In genomic region chr15:23304267-23304666, GRCh38 we compare ENCODE assay signal across 8 cellular contexts. TPM values are rescaled to one million over a fixed set of nuclear protein-coding genes. Genes with fewer than 3 reads are reported as not detected.
A peak's percentile ranks its signal among the peaks of the same experiment; 100 is the strongest.
DNase-seq lines count a peak whose midpoint lies in the region; ATAC-seq and TF ChIP-seq lines count a peak whose summit lies in the region.
"Not testable (repeated sequence)": the region's sequence is repeated elsewhere in the genome, so short reads cannot be mapped to it uniquely, and the experiment has no call there.
"Had no signal": no experiment of that assay in that cellular context is flagged by ENCODE, and none has a peak within 500 bp of the region (broad histone marks: within the 10 kb centered on the region; RNA-seq: fewer than 3 reads in every experiment).

No MANE protein-coding gene starts in this region.

- in situ Hi-C loops in gastrocnemius medialis (cut with MboI; ENCODE audit: low sequenced_read_pairs in 4 of 4), result not testable (repeated sequence)

- H3K36me3 Mint-ChIP-seq in activated CD8-positive, alpha-beta memory T cell treated with anti-CD3 and anti-CD28 coated beads, Interleukin-2, amount 10 ng/mL, durations not matched to agents 7 days and 5 days, result peaks cover 16% of the 10 kb centered on the region
- H3K36me3 Mint-ChIP-seq in central memory CD8-positive, alpha-beta T cell (ENCODE audit: insufficient read depth), result peaks cover 12% of the 10 kb centered on the region
- not testable (repeated sequence) for H3K36me3 Mint-ChIP-seq in mesothelial cell of epicardium

- not testable (repeated sequence) for DNase-seq in NT2/D1 (ENCODE audit: low read depth, low spot score); activated CD8-positive, alpha-beta memory T cell treated with anti-CD3 and anti-CD28 coated beads, Interleukin-2, amount 10 ng/mL, durations not matched to agents 7 days and 5 days; central memory CD8-positive, alpha-beta T cell (ENCODE audit: low spot score in 2 of 2); cardiac muscle cell (ENCODE audit: low read depth in 1 of 2, low spot score in 1 of 2); mesothelial cell of epicardium (ENCODE audit: low spot score in 2 of 2, unreplicated experiment in 2 of 2); gastrocnemius medialis

- H3K27me3 Mint-ChIP-seq in activated CD8-positive, alpha-beta memory T cell treated with anti-CD3 and anti-CD28 coated beads, Interleukin-2, amount 10 ng/mL, durations not matched to agents 7 days and 5 days; central memory CD8-positive, alpha-beta T cell; mesothelial cell of epicardium (ENCODE audit: low read depth): not testable (repeated sequence)

- peaks cover 21% of the 10 kb centered on the region for H3K4me1 Mint-ChIP-seq in activated CD8-positive, alpha-beta memory T cell treated with anti-CD3 and anti-CD28 coated beads, Interleukin-2, amount 10 ng/mL, durations not matched to agents 7 days and 5 days
- peaks cover 48% of the 10 kb centered on the region for H3K4me1 Mint-ChIP-seq in central memory CD8-positive, alpha-beta T cell
- not testable (repeated sequence) for H3K4me1 Mint-ChIP-seq in mesothelial cell of epicardium

- H3K9me3 ChIP-seq in NT2/D1 (ENCODE audit: insufficient read depth, low read length); cardiac muscle cell (ENCODE audit: low read depth); gastrocnemius medialis: not testable (repeated sequence)

- not testable (repeated sequence) for H3K9me3 Mint-ChIP-seq in activated CD8-positive, alpha-beta memory T cell treated with anti-CD3 and anti-CD28 coated beads, Interleukin-2, amount 10 ng/mL, durations not matched to agents 7 days and 5 days (ENCODE audit: low read depth); central memory CD8-positive, alpha-beta T cell; mesothelial cell of epicardium

- not testable (repeated sequence) for ATAC-seq in activated CD8-positive, alpha-beta memory T cell treated with anti-CD3 and anti-CD28 coated beads, Interleukin-2, amount 10 ng/mL, durations not matched to agents 7 days and 5 days; central memory CD8-positive, alpha-beta T cell (replicated peaks; ENCODE audit: extremely low read depth, poor library complexity, severe bottlenecking); gastrocnemius medialis

- H3K4me3 ChIP-seq in GM12875 (ENCODE audit: low read depth, low read length) (peak overlapping the region; percentile 48), NT2/D1 (ENCODE audit: insufficient read length, low read depth) (peak overlapping the region; percentile 21), cardiac muscle cell (peak overlapping the region; percentile 29), gastrocnemius medialis (peak overlapping the region; percentile 54 to 58 (median 56))

- H3K4me1 ChIP-seq in NT2/D1 (ENCODE audit: insufficient read depth, insufficient read length); cardiac muscle cell (ENCODE audit: low read depth): not testable (repeated sequence)
- peaks cover 20 to 24% of the 10 kb centered on the region in 2 donors for H3K4me1 ChIP-seq in gastrocnemius medialis

- intact Hi-C loops in gastrocnemius medialis (cut with DNase I; ENCODE audit: low total_unique reads), result not testable (repeated sequence)

- peak overlapping the region; percentile 82 for H3K4me3 Mint-ChIP-seq in activated CD8-positive, alpha-beta memory T cell treated with anti-CD3 and anti-CD28 coated beads, Interleukin-2, amount 10 ng/mL, durations not matched to agents 7 days and 5 days
- H3K4me3 Mint-ChIP-seq in central memory CD8-positive, alpha-beta T cell, result peak overlapping the region; percentile 98
- peak overlapping the region; percentile 76 for H3K4me3 Mint-ChIP-seq in mesothelial cell of epicardium

- TF ChIP-seq POLR2A in gastrocnemius medialis (IDR thresholded peaks at IDR 0.05), result not testable (repeated sequence)

- peak overlapping the region; percentile 85 for H3K27ac Mint-ChIP-seq in activated CD8-positive, alpha-beta memory T cell treated with anti-CD3 and anti-CD28 coated beads, Interleukin-2, amount 10 ng/mL, durations not matched to agents 7 days and 5 days
- H3K27ac Mint-ChIP-seq in central memory CD8-positive, alpha-beta T cell (ENCODE audit: low read depth), result peak overlapping the region; percentile 92
- peak overlapping the region; percentile 79 for H3K27ac Mint-ChIP-seq in mesothelial cell of epicardium

- H3K36me3 ChIP-seq in NT2/D1 (ENCODE audit: insufficient read depth, insufficient read length, low read length), result peaks cover 23% of the 10 kb centered on the region
- not testable (repeated sequence) for H3K36me3 ChIP-seq in cardiac muscle cell
- peaks cover 0 to 21% of the 10 kb centered on the region in 2 donors for H3K36me3 ChIP-seq in gastrocnemius medialis

- not testable (repeated sequence) for H3K27ac ChIP-seq in cardiac muscle cell
- H3K27ac ChIP-seq in gastrocnemius medialis, result peak overlapping the region; percentile 65 to 80 (median 74)

- peak overlapping the region; percentile 21 for H3K9ac ChIP-seq in NT2/D1 (ENCODE audit: insufficient read length, low read depth)

- not testable (repeated sequence) for H3K27me3 ChIP-seq in NT2/D1 (ENCODE audit: insufficient read depth, insufficient read length); cardiac muscle cell; gastrocnemius medialis

- TF ChIP-seq CTCF in GM12875 (IDR thresholded peaks at IDR 0.05; ENCODE audit: borderline replicate concordance, insufficient read depth, low read depth, low read length); cardiac muscle cell (IDR thresholded peaks at IDR 0.05; ENCODE audit: low read depth, low read length); mesothelial cell of epicardium (IDR thresholded peaks at IDR 0.05; ENCODE audit: unreplicated experiment); gastrocnemius medialis (IDR thresholded peaks at IDR 0.05 in 4 of 5, conservative IDR thresholded peaks at IDR 0.05 in 1 of 5): not testable (repeated sequence)

- CTCF ChIA-PET in activated CD8-positive, alpha-beta memory T cell treated with anti-CD3 and anti-CD28 coated beads, Interleukin-2, amount 10 ng/mL, durations not matched to agents 7 days and 5 days (lab: Charles Lee), result not testable (repeated sequence)

RNA-seq across cellular contexts. Expression of gene GOLGA6L26, which starts 29.7 kb away (rescaled TPM):
- not detected for total RNA-seq in activated CD8-positive, alpha-beta memory T cell treated with anti-CD3 and anti-CD28 coated beads, Interleukin-2, amount 10 ng/mL, durations not matched to agents 7 days and 5 days
- total RNA-seq in cardiac muscle cell (not detected in 2 replicates), mesothelial cell of epicardium (not detected in 3 replicates), gastrocnemius medialis (not detected)
- polyA plus RNA-seq in cardiac muscle cell, result not detected in 2 replicates
- total RNA-seq: Daoy had no signal

RNA-seq across cellular contexts. Expression of gene GOLGA8S, which starts 50.3 kb away (rescaled TPM):
- under 1 TPM; 0.49 to 0.73 TPM for total RNA-seq in activated CD8-positive, alpha-beta memory T cell treated with anti-CD3 and anti-CD28 coated beads, Interleukin-2, amount 10 ng/mL, durations not matched to agents 7 days and 5 days
- total RNA-seq in cardiac muscle cell (0.04 TPM in 1 of 2 replicates, not detected in the other), mesothelial cell of epicardium (0.47 to 0.50 TPM (median 0.47 TPM) in 3 replicates), gastrocnemius medialis (under 1 TPM in 1 of 4 donors, not detected in 3; 0.20 TPM)
- not detected in 2 replicates for polyA plus RNA-seq in cardiac muscle cell
- total RNA-seq: Daoy had no signal
